ENCODE assay signal across 8 cellular contexts in the genomic region with DNA sequence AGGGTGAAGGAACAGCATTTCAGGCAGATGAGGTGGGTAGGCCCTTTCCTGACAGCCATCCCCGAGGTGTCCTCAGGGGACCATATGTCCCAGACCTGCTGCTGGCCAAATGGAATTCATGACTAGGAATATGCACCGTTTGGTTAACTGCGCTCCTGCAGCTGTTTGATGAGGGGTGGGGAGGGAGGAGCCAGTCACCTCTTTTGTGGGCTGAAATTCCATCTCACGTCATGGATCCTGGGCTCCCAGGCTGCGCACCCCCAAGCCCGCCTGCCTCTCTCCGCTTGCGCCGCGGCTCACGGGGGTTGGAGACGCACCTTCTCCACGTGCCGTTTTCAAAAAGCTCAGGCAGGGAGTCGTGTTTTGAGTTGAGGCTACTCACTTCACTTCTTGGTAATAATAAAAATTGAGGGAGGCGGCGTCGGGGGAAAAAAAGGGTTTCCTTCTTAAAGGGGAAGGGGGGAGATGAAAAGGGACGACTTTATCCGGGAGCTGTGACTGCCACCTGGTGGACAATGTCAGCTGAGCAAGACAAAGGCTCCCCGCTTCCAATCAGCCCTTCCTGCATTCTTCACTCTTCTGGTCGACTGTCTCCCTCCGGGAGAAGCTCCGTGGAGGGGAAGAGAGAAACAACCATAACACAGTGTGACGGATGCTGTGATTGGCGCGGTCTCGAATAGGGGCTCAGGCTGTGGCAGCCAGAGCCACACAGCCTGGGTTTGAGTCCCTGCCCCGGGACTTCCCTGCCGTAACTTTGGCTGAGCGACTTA. TPM values are rescaled to one million over a fixed set of nuclear protein-coding genes. Genes with fewer than 3 reads are reported as not detected.
A peak's percentile ranks its signal among the peaks of the same experiment; 100 is the strongest.
DNase-seq lines count a peak whose midpoint lies in the region; ATAC-seq and TF ChIP-seq lines count a peak whose summit lies in the region.

No MANE protein-coding gene starts in this region.

- no peak overlapping the region for H3K27ac ChIP-seq in CD4-positive, alpha-beta memory T cell (ENCODE audit: low read depth, low read length)
- no peak overlapping the region for H3K27ac ChIP-seq in subcutaneous abdominal adipose tissue (ENCODE audit: low read depth, low read length)

- H3K36me3 ChIP-seq in CD4-positive, alpha-beta memory T cell (ENCODE audit: insufficient read depth, low read length), result no peaks in the 10 kb centered on the region
- no peaks in the 10 kb centered on the region for H3K36me3 ChIP-seq in subcutaneous abdominal adipose tissue (ENCODE audit: control insufficient read depth in 5 of 5, insufficient read depth in 5 of 5, low read length in 5 of 5)

- no peaks in the 10 kb centered on the region for H3K36me3 Mint-ChIP-seq in CD4-positive, alpha-beta memory T cell

- peak overlapping the region; percentile 66 to 81 (median 77) for H3K4me3 Mint-ChIP-seq in CD4-positive, alpha-beta memory T cell

- peak; percentile 84 for TF ChIP-seq CTCF in LNCaP clone FGC (IDR thresholded peaks at IDR 0.05; ENCODE audit: control insufficient read depth, extremely low read depth, insufficient read depth)

- H3K9ac ChIP-seq in subcutaneous abdominal adipose tissue (ENCODE audit: low read length in 5 of 5), result peak overlapping the region in 4 of 5 donors; percentile 49 to 77 (median 58)

- peak overlapping the region in 1 of 2 donors; percentile 61 for H3K4me3 ChIP-seq in CD4-positive, alpha-beta memory T cell (ENCODE audit: low read length in 2 of 2)
- H3K4me3 ChIP-seq in LNCaP clone FGC (ENCODE audit: low read depth, low read length) (peak overlapping the region; percentile 41), subcutaneous abdominal adipose tissue (ENCODE audit: low read depth in 1 of 5, low read length in 5 of 5) (peak overlapping the region; percentile 61 to 71 (median 68))

- H3K27ac Mint-ChIP-seq in CD4-positive, alpha-beta memory T cell, result peak overlapping the region in 1 of 7 donors; percentile 14

- H3K4me1 Mint-ChIP-seq in CD4-positive, alpha-beta memory T cell, result peaks cover 5 to 11% (median 8%) of the 10 kb centered on the region in 4 donors

- H3K9me3 Mint-ChIP-seq in CD4-positive, alpha-beta memory T cell, result no peaks in the 10 kb centered on the region

- peak; percentile 69 for ATAC-seq in GM21528 (IDR thresholded peaks at IDR 0.05; ENCODE audit: low FRiP score, unreplicated experiment)

- intact Hi-C loops in CD4-positive, alpha-beta memory T cell (cut with micrococcal nuclease), result loop anchor here (1.0 to 2.0 kb wide), 3 partner anchors 54 to 679 kb away; no protein-coding TSS in a partner anchor

- H3K27me3 ChIP-seq in CD4-positive, alpha-beta memory T cell (ENCODE audit: insufficient read depth, low read length), result no peaks in the 10 kb centered on the region
- peaks cover 0 to 4% (median 0%) of the 10 kb centered on the region in 5 donors for H3K27me3 ChIP-seq in subcutaneous abdominal adipose tissue (ENCODE audit: control insufficient read depth in 5 of 5, insufficient read depth in 4 of 5, low read length in 5 of 5)

- H3K9me3 ChIP-seq in CD4-positive, alpha-beta memory T cell (ENCODE audit: control insufficient read depth in 1 of 2, low read length in 2 of 2), result no peaks in the 10 kb centered on the region
- no peaks in the 10 kb centered on the region for H3K9me3 ChIP-seq in subcutaneous abdominal adipose tissue (ENCODE audit: control insufficient read depth in 5 of 5, low read length in 5 of 5)

- H3K27me3 Mint-ChIP-seq in CD4-positive, alpha-beta memory T cell, result peaks cover 10 to 12% of the 10 kb centered on the region in 2 donors

- CTCF ChIA-PET in CD4-positive, alpha-beta memory T cell (lab: Charles Lee; ENCODE audit: partially characterized antibody), result interaction anchor here (0.8 to 11.3 kb wide), 45 partner anchors 8 to 681 kb away, joined by 3 to 211 read pairs (median 4); a partner anchor contains a TSS

- peak; percentile 64 to 73 (median 70) for DNase-seq in CD4-positive, alpha-beta memory T cell
- DNase-seq in LNCaP clone FGC (ENCODE audit: low read depth), result peak; percentile 47
- peak; percentile 86 for DNase-seq in SK-N-DZ (ENCODE audit: low spot score)
- DNase-seq in activated naive CD4-positive, alpha-beta T cell treated with anti-CD3 and anti-CD28 coated beads, Interleukin-2, amount 50 U/mL, for 16 hours, result peak; percentile 79
- peak; percentile 34 for DNase-seq in glomerular endothelial cell (ENCODE audit: extremely low read depth, low read depth, low spot score)
- peak in 54 of 56 donors; percentile 40 to 94 (median 76) for DNase-seq in nucleus accumbens (lab: John Stamatoyannopoulos, UW)

- H3K4me1 ChIP-seq in CD4-positive, alpha-beta memory T cell (ENCODE audit: insufficient read depth, low read length), result peaks cover 12% of the 10 kb centered on the region
- peaks cover 0 to 15% (median 12%) of the 10 kb centered on the region in 5 donors for H3K4me1 ChIP-seq in subcutaneous abdominal adipose tissue (ENCODE audit: control insufficient read depth in 5 of 5, insufficient read depth in 5 of 5, low read length in 5 of 5)

- POLR2A ChIA-PET in CD4-positive, alpha-beta memory T cell (lab: Charles Lee; ENCODE audit: partially characterized antibody), result interaction anchor here (1.4 to 1.7 kb wide), 3 partner anchors 354 to 358 kb away, joined by 4 to 12 read pairs (median 6); no protein-coding TSS in a partner anchor

RNA-seq across cellular contexts. Expression of a gene that starts 15.9 kb away (rescaled TPM):
- total RNA-seq in CD4-positive, alpha-beta memory T cell, result not detected
- not detected for polyA plus RNA-seq in CD4-positive, alpha-beta memory T cell
- polyA plus RNA-seq in SK-N-DZ (2014; cell fraction: cytosol; rRNA removed), result 0.26 TPM in 1 of 2 replicates, not detected in the other
- not detected in 2 replicates for polyA plus RNA-seq in SK-N-DZ (2014; cell fraction: nucleus; rRNA removed)
- not detected in 2 replicates for total RNA-seq in glomerular endothelial cell

Comparison
In these comparisons a context has a peak if more than half of its experiments do, and no peak if none do; other contexts are left out.
1. DNase-seq: peak in every context shown above with its lines; median percentile 86 in SK-N-DZ; 79 in activated naive CD4-positive, alpha-beta T cell treated with anti-CD3 and anti-CD28 coated beads, Interleukin-2, amount 50 U/mL, for 16 hours; 76 in nucleus accumbens; 70 in CD4-positive, alpha-beta memory T cell; 47 in LNCaP clone FGC; 34 in glomerular endothelial cell.